19 cellular contexts compared by ENCODE assay signal in genomic region chr16:89475144-89475543, GRCh38. TPM values are rescaled to one million over a fixed set of nuclear protein-coding genes. Genes with fewer than 3 reads are reported as not detected.
A peak's percentile ranks its signal among the peaks of the same experiment; 100 is the strongest.
DNase-seq lines count a peak whose midpoint lies in the region; ATAC-seq and TF ChIP-seq lines count a peak whose summit lies in the region.
"Had no signal": no experiment of that assay in that cellular context is flagged by ENCODE, and none has a peak within 500 bp of the region (broad histone marks: within the 10 kb centered on the region; RNA-seq: fewer than 3 reads in every experiment).

No MANE protein-coding gene starts in this region.

- peaks cover 100% of the 10 kb centered on the region for H4K20me1 ChIP-seq in PC-9 (ENCODE audit: insufficient read depth)

- H2AFZ ChIP-seq in PC-9, result no peak overlapping the region

- peak overlapping the region; percentile 70 for H3K4me3 Mint-ChIP-seq in activated naive CD8-positive, alpha-beta T cell
- H3K4me3 Mint-ChIP-seq in activated naive CD8-positive, alpha-beta T cell treated with anti-CD3 and anti-CD28 coated beads for 36 hours, result no peak overlapping the region
- peak overlapping the region; percentile 20 for H3K4me3 Mint-ChIP-seq in stimulated activated effector memory CD8-positive, alpha-beta T cell treated with anti-CD3 and anti-CD28 coated beads, Interleukin-12 subunit alpha, Interleukin-12 subunit beta, amount 100 ng/mL, for 72 hours
- H3K4me3 Mint-ChIP-seq: activated CD4-positive, alpha-beta T cell treated with anti-CD3 and anti-CD28 coated beads, Interleukin-2, amount 10 ng/mL, durations not matched to agents 7 days and 5 days had no signal

- BruUV-seq in PC-9 (replicated peaks; lab: Mats Ljungman, UMichigan), result no TSS peak

- H3K27ac ChIP-seq in PC-9, result peak overlapping the region; percentile 66; the same call in 1 of the 2 replicates
- peak overlapping the region; percentile 78 for H3K27ac ChIP-seq in epithelial cell of prostate
- H3K27ac ChIP-seq: KMS-11, transverse colon had no signal

- peaks cover 93% of the 10 kb centered on the region for H3K4me1 ChIP-seq in PC-9 (replicated peaks; ENCODE audit: insufficient read depth)

- peaks cover 89% of the 10 kb centered on the region for H3K4me1 Mint-ChIP-seq in activated naive CD8-positive, alpha-beta T cell (ENCODE audit: low read depth)
- peaks cover 77% of the 10 kb centered on the region for H3K4me1 Mint-ChIP-seq in activated naive CD8-positive, alpha-beta T cell treated with anti-CD3 and anti-CD28 coated beads for 36 hours
- peaks cover 80% of the 10 kb centered on the region for H3K4me1 Mint-ChIP-seq in stimulated activated effector memory CD8-positive, alpha-beta T cell treated with anti-CD3 and anti-CD28 coated beads, Interleukin-12 subunit alpha, Interleukin-12 subunit beta, amount 100 ng/mL, for 72 hours

- no peaks in the 10 kb centered on the region for H3K27me3 ChIP-seq in PC-9 (ENCODE audit: insufficient read depth, low read depth)
- H3K27me3 ChIP-seq: transverse colon had no signal

- no peak for ATAC-seq in stimulated activated effector memory CD8-positive, alpha-beta T cell treated with anti-CD3 and anti-CD28 coated beads, Interleukin-12 subunit alpha, Interleukin-12 subunit beta, amount 100 ng/mL, for 72 hours
- ATAC-seq in GM21619 (IDR thresholded peaks at IDR 0.05; ENCODE audit: unreplicated experiment), result no peak
- ATAC-seq: activated T-cell treated with anti-CD3 and anti-CD28 coated beads, Interleukin-2, amount 50 U/mL, for 72 hours had no signal

- H3K9me3 Mint-ChIP-seq in activated naive CD8-positive, alpha-beta T cell (ENCODE audit: low read depth), result no peaks in the 10 kb centered on the region
- H3K9me3 Mint-ChIP-seq in activated naive CD8-positive, alpha-beta T cell treated with anti-CD3 and anti-CD28 coated beads for 36 hours, result peaks cover 5% of the 10 kb centered on the region
- H3K9me3 Mint-ChIP-seq in stimulated activated effector memory CD8-positive, alpha-beta T cell treated with anti-CD3 and anti-CD28 coated beads, Interleukin-12 subunit alpha, Interleukin-12 subunit beta, amount 100 ng/mL, for 72 hours, result no peaks in the 10 kb centered on the region
- H3K9me3 Mint-ChIP-seq: activated T-cell treated with anti-CD3 and anti-CD28 coated beads, Interleukin-2, amount 50 U/mL, for 72 hours had no signal

- peaks cover 100% of the 10 kb centered on the region for H3K79me2 ChIP-seq in PC-9 (ENCODE audit: low read depth)

- POLR2A ChIA-PET in PC-9 (lab: Charles Lee; ENCODE audit: unreplicated experiment), result no interaction called here

- H3K9me2 ChIP-seq in PC-9 (ENCODE audit: insufficient read depth), result no peaks in the 10 kb centered on the region

- no peak for DNase-seq in activated naive CD8-positive, alpha-beta T cell treated with anti-CD3 and anti-CD28 coated beads for 36 hours
- DNase-seq in PC-9, result no peak
- DNase-seq in epithelial cell of prostate (ENCODE audit: low read depth, low spot score), result no peak
- no peak for DNase-seq in stimulated activated effector memory CD8-positive, alpha-beta T cell treated with anti-CD3 and anti-CD28 coated beads, Interleukin-12 subunit alpha, Interleukin-12 subunit beta, amount 100 ng/mL, for 72 hours (ENCODE audit: low spot score in 2 of 2)
- DNase-seq in NCI-H2196 (lab: John Stamatoyannopoulos, UW; ENCODE audit: unreplicated experiment), result no peak
- DNase-seq in NCI-H2171 (lab: John Stamatoyannopoulos, UW), result no peak
- DNase-seq: activated CD4-positive, alpha-beta T cell treated with anti-CD3 and anti-CD28 coated beads, Interleukin-2, amount 10 ng/mL, durations not matched to agents 7 days and 5 days; activated T-cell treated with anti-CD3 and anti-CD28 coated beads, Interleukin-2, amount 50 U/mL, for 72 hours; cerebellar nuclear complex; islet precursor cell; midbrain; NCI-H1105; NCI-H345; stimulated activated CD4-positive, alpha-beta T cell treated with anti-CD3 and anti-CD28 coated beads, Interleukin-2, amount 100 ng/mL, for 48 hours; stimulated activated CD8-positive, alpha-beta memory T cell treated with anti-CD3 and anti-CD28 coated beads, Interleukin-4, amount 100 ng/mL, for 48 hours; transverse colon had no signal

- no peak overlapping the region for H3K27ac Mint-ChIP-seq in activated naive CD8-positive, alpha-beta T cell
- no peak overlapping the region for H3K27ac Mint-ChIP-seq in activated naive CD8-positive, alpha-beta T cell treated with anti-CD3 and anti-CD28 coated beads for 36 hours
- peak overlapping the region; percentile 41 for H3K27ac Mint-ChIP-seq in stimulated activated effector memory CD8-positive, alpha-beta T cell treated with anti-CD3 and anti-CD28 coated beads, Interleukin-12 subunit alpha, Interleukin-12 subunit beta, amount 100 ng/mL, for 72 hours

- peaks cover 5% of the 10 kb centered on the region; the same call in 1 of the 2 replicates for H3K36me3 ChIP-seq in PC-9 (ENCODE audit: low read depth)
- H3K36me3 ChIP-seq: transverse colon had no signal

- H3K4me2 ChIP-seq in PC-9, result peak overlapping the region; percentile 54; the same call in 1 of the 2 replicates
- H3K4me2 ChIP-seq: KMS-11 had no signal

- H3K4me3 ChIP-seq in PC-9, result no peak overlapping the region
- H3K4me3 ChIP-seq: transverse colon had no signal

- no peaks in the 10 kb centered on the region for H3K9me3 ChIP-seq in PC-9 (ENCODE audit: insufficient read depth, low read depth)
- H3K9me3 ChIP-seq: transverse colon had no signal

- no peak for TF ChIP-seq CTCF in PC-9 (conservative IDR thresholded peaks at IDR 0.05)

- no peaks in the 10 kb centered on the region for H3K27me3 Mint-ChIP-seq in activated naive CD8-positive, alpha-beta T cell
- no peaks in the 10 kb centered on the region for H3K27me3 Mint-ChIP-seq in activated naive CD8-positive, alpha-beta T cell treated with anti-CD3 and anti-CD28 coated beads for 36 hours
- H3K27me3 Mint-ChIP-seq: activated CD4-positive, alpha-beta T cell treated with anti-CD3 and anti-CD28 coated beads, Interleukin-2, amount 10 ng/mL, durations not matched to agents 7 days and 5 days had no signal

- CTCF ChIA-PET in PC-9 (lab: Charles Lee), result no interaction called here

- H3F3A ChIP-seq in PC-9 (ENCODE audit: insufficient read depth, low read depth), result peaks cover 89% of the 10 kb centered on the region

- H3K36me3 Mint-ChIP-seq in activated naive CD8-positive, alpha-beta T cell, result peaks cover 2% of the 10 kb centered on the region
- peaks cover 43% of the 10 kb centered on the region for H3K36me3 Mint-ChIP-seq in activated naive CD8-positive, alpha-beta T cell treated with anti-CD3 and anti-CD28 coated beads for 36 hours
- peaks cover 22% of the 10 kb centered on the region for H3K36me3 Mint-ChIP-seq in stimulated activated effector memory CD8-positive, alpha-beta T cell treated with anti-CD3 and anti-CD28 coated beads, Interleukin-12 subunit alpha, Interleukin-12 subunit beta, amount 100 ng/mL, for 72 hours

- intact Hi-C loops in PC-9 (cut with micrococcal nuclease; ENCODE audit: unreplicated experiment), result no loop called here

RNA-seq across cellular contexts. Expression of gene ANKRD11, which starts 15.2 kb away (rescaled TPM):
- 100 to 1,000 TPM; 129 to 142 TPM for total RNA-seq in activated naive CD8-positive, alpha-beta T cell treated with anti-CD3 and anti-CD28 coated beads for 36 hours
- 206 and 220 TPM in 2 replicates for total RNA-seq in PC-9 (2021)

RNA-seq across cellular contexts. Expression of gene SPG7, which starts 33.1 kb away (rescaled TPM):
- 10 to 100 TPM; 63.1 to 76.7 TPM for total RNA-seq in activated naive CD8-positive, alpha-beta T cell treated with anti-CD3 and anti-CD28 coated beads for 36 hours
- 160 and 198 TPM in 2 replicates for total RNA-seq in PC-9 (2021)
